24 cellular contexts compared by ENCODE assay signal in the genomic region with DNA sequence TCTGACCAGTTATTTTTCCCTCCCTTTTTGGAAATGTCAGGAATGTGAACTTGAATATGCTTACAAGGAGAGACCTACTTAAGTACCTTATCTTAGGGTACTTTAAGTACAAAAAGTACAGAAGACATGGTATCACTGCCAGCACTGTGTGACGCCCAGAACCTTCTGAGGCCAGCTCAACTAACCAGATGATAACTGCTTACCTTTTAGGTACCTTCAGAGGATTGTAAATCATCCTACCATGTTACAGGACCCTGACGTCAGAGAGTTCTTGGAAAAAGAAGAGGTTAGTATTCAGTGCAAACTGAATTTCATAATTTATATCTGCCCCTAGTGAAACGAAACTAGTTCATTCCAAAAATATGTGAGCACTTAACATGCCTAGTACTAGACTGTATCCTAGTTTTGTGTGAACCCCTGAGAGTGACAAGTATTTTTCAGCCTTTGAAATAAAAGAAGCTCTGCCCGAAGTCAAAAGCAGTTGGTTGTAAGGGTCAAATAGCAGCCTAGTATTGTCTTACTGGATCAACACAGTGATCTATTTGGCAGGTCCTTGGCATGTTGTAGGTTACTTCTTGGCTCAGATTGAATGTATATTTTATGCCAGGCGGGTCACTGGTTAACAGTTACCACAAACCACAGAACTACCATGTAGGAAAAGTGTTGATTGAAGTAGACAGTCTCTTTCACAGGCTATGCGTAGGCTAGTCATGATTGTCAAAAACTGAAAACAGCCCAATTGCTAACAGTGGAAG.
"Had no signal": no experiment of that assay in that cellular context is flagged by ENCODE, and none has a peak within 500 bp of the region (broad histone marks: within the 10 kb centered on the region; RNA-seq: fewer than 3 reads in every experiment).

No MANE protein-coding gene starts in this region.

- H3K27me3 ChIP-seq: adrenal gland, breast epithelium, foreskin keratinocyte, right atrium auricular region, tibial artery, uterus had no signal

- H3K4me1 ChIP-seq: adrenal gland, breast epithelium, foreskin keratinocyte, tibial artery, uterus had no signal

- H3K4me3 ChIP-seq: adrenal gland, breast epithelium, right atrium auricular region, tibial artery, uterus had no signal

- H3K4me3 Mint-ChIP-seq: activated naive CD8-positive, alpha-beta T cell; dendritic cell treated with granulocyte-macrophage colony-stimulating factor and Interleukin-4, amounts not matched to agents 40 ng/mL and 50 ng/mL, for 4 days; immature natural killer cell; naive B cell; neural crest cell; T-cell had no signal

- H3K27me3 Mint-ChIP-seq: activated naive CD8-positive, alpha-beta T cell; dendritic cell treated with granulocyte-macrophage colony-stimulating factor and Interleukin-4, amounts not matched to agents 40 ng/mL and 50 ng/mL, for 4 days; naive B cell; progenitor cell of endocrine pancreas; T-cell had no signal

- H3K4me1 Mint-ChIP-seq: T-cell had no signal

- H3K27ac ChIP-seq: adrenal gland, foreskin keratinocyte, tibial artery, uterus, WERI-Rb-1 had no signal

- H3K9me3 Mint-ChIP-seq: activated T-helper 2 cell treated with anti-CD3 and anti-CD28 coated beads, Interferon-gamma antibody, Interleukin-2, Interleukin-4, amounts not matched to agents 10 μg/mL and 5 μg/mL and 100 μg/mL, durations not matched to agents 14 hours and 24 hours and 36 hours; dendritic cell treated with granulocyte-macrophage colony-stimulating factor and Interleukin-4, amounts not matched to agents 40 ng/mL and 50 ng/mL, for 4 days; immature natural killer cell; naive B cell; neural crest cell; T-cell had no signal

- H3K27ac Mint-ChIP-seq: activated naive CD8-positive, alpha-beta T cell; activated T-helper 2 cell treated with anti-CD3 and anti-CD28 coated beads, Interferon-gamma antibody, Interleukin-2, Interleukin-4, amounts not matched to agents 10 μg/mL and 5 μg/mL and 100 μg/mL, durations not matched to agents 14 hours and 24 hours and 36 hours; dendritic cell treated with granulocyte-macrophage colony-stimulating factor and Interleukin-4, amounts not matched to agents 40 ng/mL and 50 ng/mL, for 4 days; progenitor cell of endocrine pancreas; T-cell had no signal

- H3K36me3 ChIP-seq: uterus had no signal

- DNase-seq: activated CD4-positive, CD25-positive, alpha-beta regulatory T cell treated with anti-CD3 and anti-CD28 coated beads, Interleukin-2, amount 50 U/mL, for 72 hours; activated naive CD4-positive, alpha-beta T cell; activated T-cell treated with anti-CD3 and anti-CD28 coated beads, Interleukin-2, amount 50 U/mL, for 1 hour; adrenal gland; effector CD8-positive, alpha-beta T cell; erythroblast; foreskin keratinocyte; immature natural killer cell; naive B cell; occipital lobe; stimulated activated CD4-positive, alpha-beta T cell treated with anti-CD3 and anti-CD28 coated beads, Interleukin-12 subunit alpha, Interleukin-12 subunit beta, amount 100 ng/mL, for 4 hours; stimulated activated CD4-positive, alpha-beta T cell treated with anti-CD3 and anti-CD28 coated beads, Interleukin-4, amount 100 ng/mL, for 4 hours; stimulated activated naive CD8-positive, alpha-beta T cell treated with anti-CD3 and anti-CD28 coated beads, Interleukin-15, Interleukin-2, amounts not matched to agents 100 U/mL and 50 U/mL, for 24 hours; T-cell; tibial artery; uterus; WERI-Rb-1 had no signal

- H3K9me3 ChIP-seq: adrenal gland, breast epithelium, right atrium auricular region, tibial artery, uterus had no signal
